12 cellular contexts compared by ENCODE assay signal in genomic region chr3:196193738-196194541, GRCh38. TPM values are rescaled to one million over a fixed set of nuclear protein-coding genes. Genes with fewer than 3 reads are reported as not detected.
DNase-seq lines count a peak whose midpoint lies in the region; ATAC-seq, FAIRE-seq and TF ChIP-seq lines count a peak whose summit lies in the region.
"Had no signal": no experiment of that assay in that cellular context is flagged by ENCODE, and none has a peak within 500 bp of the region (broad histone marks: within the 10 kb centered on the region; RNA-seq: fewer than 3 reads in every experiment).

No MANE protein-coding gene starts in this region.

- peak; percentile 61 for DNase-seq in NB4 (ENCODE audit: low read depth)
- DNase-seq in body of pancreas, result peak; percentile 53 to 82 (median 72)
- DNase-seq in NCI-H1105 treated with DMSO at 0.1 percent for 48 hours (lab: John Stamatoyannopoulos, UW), result no peak
- DNase-seq in hepatic stellate cell (ENCODE audit: low spot score), result no peak
- DNase-seq in frontal cortex (ENCODE audit: low spot score in 2 of 2), result no peak
- DNase-seq in stimulated activated naive CD4-positive, alpha-beta T cell (lab: John Stamatoyannopoulos, UW), result no peak
- DNase-seq: H9; stimulated activated CD4-positive, alpha-beta T cell treated with anti-CD3 and anti-CD28 coated beads, Interleukin-1b, Interleukin-23, amount 100 ng/mL, for 48 hours; T1000 had no signal

- peak overlapping the region; percentile 69 to 95 (median 88) for H3K27ac ChIP-seq in BLaER1 treated with 17β-estradiol and CSF1 and Interleukin-3, amounts not matched to agents 10 nM and 100 nM
- H3K27ac ChIP-seq in body of pancreas, result peak overlapping the region in 3 of 4 donors; percentile 47 to 64 (median 47)

- TF ChIP-seq CTCF in NB4 (IDR thresholded peaks at IDR 0.05; ENCODE audit: low read depth, low read length), result no peak
- TF ChIP-seq CTCF in body of pancreas (IDR thresholded peaks at IDR 0.05), result no peak

- TF ChIP-seq POLR2A in NB4 (IDR thresholded peaks at IDR 0.05; ENCODE audit: extremely low read depth, insufficient read length), result no peak
- TF ChIP-seq POLR2A in body of pancreas (IDR thresholded peaks at IDR 0.05), result peak in 1 of 3 donors; percentile 9

- no peaks in the 10 kb centered on the region for H3K36me3 ChIP-seq in BLaER1 treated with 17β-estradiol and CSF1 and Interleukin-3, amounts not matched to agents 10 nM and 100 nM
- no peaks in the 10 kb centered on the region for H3K36me3 ChIP-seq in body of pancreas (replicated peaks in 1 of 2; ENCODE audit: insufficient read depth in 1 of 2, low read depth in 2 of 2)
- H3K36me3 ChIP-seq in mucosa of stomach (ENCODE audit: control insufficient read depth, insufficient read depth, low read length), result no peaks in the 10 kb centered on the region

- 20 to 34% methylated on average over 4 to 12 of the region's 13 CpGs for WGBS in body of pancreas, 2 donors

- FAIRE-seq in frontal cortex (lab: Jason Lieb, UNC), result no peak
- FAIRE-seq: D721Med had no signal

- ATAC-seq in body of pancreas, result peak; percentile 67

- H3K9me3 ChIP-seq in BLaER1 treated with 17β-estradiol and CSF1 and Interleukin-3, amounts not matched to agents 10 nM and 100 nM (replicated peaks in 1 of 11), result no peaks in the 10 kb centered on the region
- H3K9me3 ChIP-seq in body of pancreas (no peaks in the 10 kb centered on the region), mucosa of stomach (ENCODE audit: control insufficient read depth, low read length) (no peaks in the 10 kb centered on the region)

- no peak overlapping the region; a peak in 1 of 20 replicates for H3K4me3 ChIP-seq in BLaER1 treated with 17β-estradiol and CSF1 and Interleukin-3, amounts not matched to agents 10 nM and 100 nM
- H3K4me3 ChIP-seq in NB4 (ENCODE audit: low read depth, low read length) (no peak overlapping the region), body of pancreas (no peak overlapping the region), mucosa of stomach (ENCODE audit: low read length) (peak overlapping the region; percentile 23)

- H3K4me2 ChIP-seq in BLaER1 treated with 17β-estradiol and CSF1 and Interleukin-3, amounts not matched to agents 10 nM and 100 nM, result peak overlapping the region; percentile 61 to 90 (median 78)

- intact Hi-C loops in body of pancreas (cut with DNase I), result no loop called here

- H3K4me1 ChIP-seq in BLaER1 treated with 17β-estradiol and CSF1 and Interleukin-3, amounts not matched to agents 10 nM and 100 nM, result peaks cover 60 to 93% (median 81%) of the 10 kb centered on the region in 10 experiments
- H3K4me1 ChIP-seq in body of pancreas, result peaks cover 18% of the 10 kb centered on the region
- peaks cover 48% of the 10 kb centered on the region for H3K4me1 ChIP-seq in mucosa of stomach (ENCODE audit: control insufficient read depth, insufficient read depth, low read length)

- no peaks in the 10 kb centered on the region for H4K20me1 ChIP-seq in BLaER1 treated with 17β-estradiol and CSF1 and Interleukin-3, amounts not matched to agents 10 nM and 100 nM

- H3K27me3 ChIP-seq in BLaER1 treated with 17β-estradiol and CSF1 and Interleukin-3, amounts not matched to agents 10 nM and 100 nM, result no peaks in the 10 kb centered on the region
- H3K27me3 ChIP-seq in body of pancreas, result no peaks in the 10 kb centered on the region
- H3K27me3 ChIP-seq in mucosa of stomach (ENCODE audit: control insufficient read depth, insufficient read depth, low read length), result no peaks in the 10 kb centered on the region

- peak overlapping the region; percentile 44 to 85 (median 69); a peak in 21 of 22 replicates for H3K9ac ChIP-seq in BLaER1 treated with 17β-estradiol and CSF1 and Interleukin-3, amounts not matched to agents 10 nM and 100 nM
- H3K9ac ChIP-seq in mucosa of stomach (ENCODE audit: low read length), result peak overlapping the region; percentile 48

RNA-seq across cellular contexts. Expression of gene ZDHHC19, which starts 17.3 kb away (rescaled TPM):
- not detected for total RNA-seq in body of pancreas
- total RNA-seq in frontal cortex, result not detected

RNA-seq across cellular contexts. Expression of gene SLC51A, which starts 22.4 kb away (rescaled TPM):
- under 1 TPM in 1 of 2 donors, not detected in 1; 0.26 TPM for total RNA-seq in body of pancreas
- total RNA-seq in frontal cortex, result not detected

Comparison
In these comparisons a context has a peak if more than half of its experiments do, and no peak if none do; other contexts are left out.
1. DNase-seq: peak in NB4 (single experiment) and body of pancreas (4 of 4); none in NCI-H1105 treated with DMSO at 0.1 percent for 48 hours (single experiment), hepatic stellate cell (single experiment), frontal cortex (0 of 2) and stimulated activated naive CD4-positive, alpha-beta T cell (0 of 6).